8 cellular contexts compared by ENCODE assay signal in the genomic region with DNA sequence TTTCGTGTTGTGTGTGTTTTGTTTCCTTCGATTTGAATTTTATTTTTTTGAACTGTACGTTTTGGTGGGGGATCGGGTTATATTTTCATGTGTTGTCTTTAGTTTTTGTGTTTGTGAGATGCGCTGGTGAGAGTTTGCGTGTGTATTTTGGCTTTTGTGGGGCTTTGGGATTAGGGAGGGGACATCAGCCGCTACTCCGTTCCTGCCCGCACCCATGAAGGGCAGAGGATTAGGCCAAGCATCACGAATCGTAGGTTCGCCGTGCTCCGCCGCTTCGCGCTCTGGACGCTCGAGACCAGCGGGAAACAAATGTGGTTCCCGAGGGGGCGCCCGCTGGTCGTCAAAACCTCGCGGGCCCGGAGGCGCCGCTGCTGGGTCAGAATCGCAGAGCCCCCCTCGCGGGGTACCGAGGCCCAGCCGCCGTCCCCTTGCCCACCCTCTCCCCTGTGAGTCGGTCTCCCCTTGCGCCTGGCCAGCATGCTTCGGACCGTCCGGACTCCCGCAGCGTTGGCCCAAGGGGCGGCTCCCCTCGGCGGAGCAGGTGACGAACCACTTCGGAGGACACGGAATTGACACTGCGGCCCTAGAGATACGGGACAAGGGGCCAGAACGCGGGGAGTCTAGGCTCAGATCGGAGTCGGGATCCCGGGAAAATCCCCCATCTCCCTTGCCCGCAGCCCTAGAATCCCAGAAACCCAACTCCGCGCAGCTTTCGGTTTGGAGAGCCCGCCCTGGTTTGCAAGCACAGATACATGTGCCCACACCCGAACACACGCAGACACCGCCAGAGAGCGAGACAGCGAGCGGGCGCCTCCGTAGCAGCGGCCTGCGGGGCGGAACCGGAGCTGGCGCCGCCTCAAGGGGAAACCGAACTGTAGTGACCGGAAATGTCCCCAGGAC. TPM values are rescaled to one million over a fixed set of nuclear protein-coding genes. Genes with fewer than 3 reads are reported as not detected.
DNase-seq lines count a peak whose midpoint lies in the region; ATAC-seq and TF ChIP-seq lines count a peak whose summit lies in the region.

No MANE protein-coding gene starts in this region.

- H3K27ac ChIP-seq in GM23338 (ENCODE audit: low read depth) (no peak overlapping the region), ascending aorta (no peak overlapping the region), iPS-20b (ENCODE audit: low read length) (no peak overlapping the region), spleen (peak overlapping the region; percentile 69 to 91 (median 88))

- intact Hi-C loops in ascending aorta (cut with DNase I) = no loop called here
- intact Hi-C loops in spleen (cut with DNase I; ENCODE audit: low total_unique reads) = no loop called here

- H3K4me2 ChIP-seq in GM23338 = peak overlapping the region; percentile 96

- H3K9me2 ChIP-seq in GM23338 (ENCODE audit: insufficient read depth) = no peaks in the 10 kb centered on the region

- peak overlapping the region; percentile 71 for H3K4me3 Mint-ChIP-seq in GM23338

- H3K27me3 Mint-ChIP-seq in GM23338 (ENCODE audit: insufficient read depth, low read depth, poor library complexity) = peaks cover 92% of the 10 kb centered on the region

- H3K4me1 Mint-ChIP-seq in GM23338 = peaks cover 47% of the 10 kb centered on the region

- peaks cover 100% of the 10 kb centered on the region for H3K27me3 ChIP-seq in GM23338 (ENCODE audit: insufficient read depth)
- H3K27me3 ChIP-seq in ascending aorta = peaks cover 52% of the 10 kb centered on the region
- H3K27me3 ChIP-seq in iPS-20b (ENCODE audit: insufficient read depth, low read length) = peaks cover 100% of the 10 kb centered on the region
- peaks cover 8 to 97% (median 82%) of the 10 kb centered on the region in 7 donors for H3K27me3 ChIP-seq in spleen (replicated peaks in 1 of 7)

- H3K9me3 ChIP-seq in ascending aorta = no peaks in the 10 kb centered on the region
- no peaks in the 10 kb centered on the region for H3K9me3 ChIP-seq in iPS-20b (ENCODE audit: insufficient read depth, low read depth, low read length)
- H3K9me3 ChIP-seq in spleen = no peaks in the 10 kb centered on the region

- H3K36me3 ChIP-seq in GM23338 (ENCODE audit: insufficient read depth) (no peaks in the 10 kb centered on the region), ascending aorta (no peaks in the 10 kb centered on the region), iPS-20b (ENCODE audit: insufficient read depth, low read depth, low read length) (no peaks in the 10 kb centered on the region), spleen (no peaks in the 10 kb centered on the region)

- peaks cover 32% of the 10 kb centered on the region for H3F3A ChIP-seq in GM23338 (replicated peaks; ENCODE audit: low read depth)

- WGBS in spleen, 5 donors = 1 to 3% (median 1%) methylated on average over 28 to 76 of the region's 76 CpGs

- peaks cover 4% of the 10 kb centered on the region; the same call in 1 of the 3 replicates for H3K36me3 Mint-ChIP-seq in GM23338 (ENCODE audit: low read depth)

- ATAC-seq in GM23338 = peak; percentile 6
- no peak for ATAC-seq in GM19328 (IDR thresholded peaks at IDR 0.05; ENCODE audit: unreplicated experiment)

- peak overlapping the region; percentile 99 for H2AFZ ChIP-seq in GM23338

- DNase-seq in DMS 273 (lab: John Stamatoyannopoulos, UW; ENCODE audit: unreplicated experiment) (peak; percentile 71), GM23338 (ENCODE audit: low spot score) (peak; percentile 53), NCI-H748 treated with DMSO at 0.1 percent for 48 hours (lab: John Stamatoyannopoulos, UW) (peak; percentile 31), ascending aorta (ENCODE audit: low spot score in 2 of 2) (no peak), spleen (peak; percentile 91), HuH-7 (ENCODE audit: low spot score) (no peak)

- TF ChIP-seq CTCF in GM23338 (conservative IDR thresholded peaks at IDR 0.05; ENCODE audit: low read depth in 2 of 2) (no peak), ascending aorta (IDR thresholded peaks at IDR 0.05) (no peak), spleen (IDR thresholded peaks at IDR 0.05 in 8 of 11, conservative IDR thresholded peaks at IDR 0.05 in 3 of 11) (no peak)

- H3K9ac ChIP-seq in iPS-20b (ENCODE audit: low read depth, low read length) = peak overlapping the region; percentile 39; the same call in 1 of the 2 replicates

- peaks cover 6% of the 10 kb centered on the region; the same call in 2 of the 3 replicates for H3K9me3 Mint-ChIP-seq in GM23338

- H3K79me2 ChIP-seq in GM23338 (replicated peaks; ENCODE audit: insufficient read depth) = no peaks in the 10 kb centered on the region

- peaks cover 11% of the 10 kb centered on the region; the same call in 1 of the 2 replicates for H4K20me1 ChIP-seq in GM23338 (replicated peaks; ENCODE audit: insufficient read depth)

- no peak overlapping the region for H3K27ac Mint-ChIP-seq in GM23338

- H3K4me3 ChIP-seq in GM23338 = peak overlapping the region; percentile 72
- H3K4me3 ChIP-seq in ascending aorta = peak overlapping the region; percentile 65 to 69
- peak overlapping the region; percentile 75 for H3K4me3 ChIP-seq in iPS-20b (ENCODE audit: low read length)
- H3K4me3 ChIP-seq in spleen = peak overlapping the region; percentile 24 to 73 (median 52)

- H3K4me1 ChIP-seq in GM23338 (ENCODE audit: insufficient read depth) (peaks cover 54% of the 10 kb centered on the region), ascending aorta (peaks cover 13 to 16% of the 10 kb centered on the region in 2 donors), iPS-20b (ENCODE audit: insufficient read depth, low read length) (peaks cover 16% of the 10 kb centered on the region), spleen (peaks cover 9 to 79% (median 44%) of the 10 kb centered on the region in 6 donors)

- peak in 1 of 3 donors; percentile 7 for TF ChIP-seq POLR2A in spleen (IDR thresholded peaks at IDR 0.05)

TF ChIP-seq in GM23338, 12 proteins besides CTCF, POLR2A, EP300 and RAD21:
- TF ChIP-seq EZH2 (IDR thresholded peaks at IDR 0.05; ENCODE audit: low read depth, unreplicated experiment) (peak; percentile 85), CREB1 (CRISPR knock-in tag; IDR thresholded peaks at IDR 0.05; ENCODE audit: low read depth) (no peak), EZH2phosphoT487 (IDR thresholded peaks at IDR 0.05; ENCODE audit: unreplicated experiment) (peak; percentile 43), POLR2AphosphoS5 (IDR thresholded peaks at IDR 0.05; ENCODE audit: low read depth) (no peak), ZNF331 (CRISPR knock-in tag; IDR thresholded peaks at IDR 0.05; ENCODE audit: low read depth) (no peak), JUNB (IDR thresholded peaks at IDR 0.05; ENCODE audit: unreplicated experiment) (no peak)
- TF ChIP-seq, protein P1, sequence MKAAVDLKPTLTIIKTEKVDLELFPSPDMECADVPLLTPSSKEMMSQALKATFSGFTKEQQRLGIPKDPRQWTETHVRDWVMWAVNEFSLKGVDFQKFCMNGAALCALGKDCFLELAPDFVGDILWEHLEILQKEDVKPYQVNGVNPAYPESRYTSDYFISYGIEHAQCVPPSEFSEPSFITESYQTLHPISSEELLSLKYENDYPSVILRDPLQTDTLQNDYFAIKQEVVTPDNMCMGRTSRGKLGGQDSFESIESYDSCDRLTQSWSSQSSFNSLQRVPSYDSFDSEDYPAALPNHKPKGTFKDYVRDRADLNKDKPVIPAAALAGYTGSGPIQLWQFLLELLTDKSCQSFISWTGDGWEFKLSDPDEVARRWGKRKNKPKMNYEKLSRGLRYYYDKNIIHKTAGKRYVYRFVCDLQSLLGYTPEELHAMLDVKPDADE (IDR thresholded peaks at IDR 0.05) = no peak

RNA-seq across cellular contexts. Expression of a gene that starts 2.4 kb away (rescaled TPM):
- total RNA-seq in GM23338 (2014; rRNA removed; shearing (Covaris generic)) = 0.17 and 0.27 TPM in 2 replicates
- 0.30 and 0.60 TPM in 2 replicates for polyA plus RNA-seq in GM23338 (2016; fragmentation: Nextera tagmentation; extraction: Ambion mirVana)
- total RNA-seq in ascending aorta = not detected
- 100 to 1,000 TPM in 2 of 7 donors, 10 to 100 TPM in 5; 48.3 to 120 (median 76.4) TPM for total RNA-seq in spleen
- polyA plus RNA-seq in spleen = 10 to 100 TPM; 15.9 to 54.6 (median 22.6) TPM

Comparison
In these comparisons a context has a peak if more than half of its experiments do, and no peak if none do; other contexts are left out.
1. DNase-seq: peak in DMS 273 (single experiment), GM23338 (single experiment), NCI-H748 treated with DMSO at 0.1 percent for 48 hours (single experiment) and spleen (single experiment); none in ascending aorta (0 of 2) and HuH-7 (single experiment).
2. H3K27ac ChIP-seq: peak in spleen (8 of 8); none in GM23338 (single experiment), ascending aorta (0 of 2) and iPS-20b (single experiment).
3. RNA of a gene that starts 2.4 kb away (total RNA-seq): 48.3 to 120 TPM in spleen; 0.17 to 0.27 TPM in GM23338 and not detected in ascending aorta (single experiment); every median in the first group is over 10 times any median in the second.
4. Peak in every context shown above with its lines, with median percentiles within 50 percentile points of each other: H3K4me3 ChIP-seq.